ENCODE assay signal across 12 cellular contexts in the genomic region with DNA sequence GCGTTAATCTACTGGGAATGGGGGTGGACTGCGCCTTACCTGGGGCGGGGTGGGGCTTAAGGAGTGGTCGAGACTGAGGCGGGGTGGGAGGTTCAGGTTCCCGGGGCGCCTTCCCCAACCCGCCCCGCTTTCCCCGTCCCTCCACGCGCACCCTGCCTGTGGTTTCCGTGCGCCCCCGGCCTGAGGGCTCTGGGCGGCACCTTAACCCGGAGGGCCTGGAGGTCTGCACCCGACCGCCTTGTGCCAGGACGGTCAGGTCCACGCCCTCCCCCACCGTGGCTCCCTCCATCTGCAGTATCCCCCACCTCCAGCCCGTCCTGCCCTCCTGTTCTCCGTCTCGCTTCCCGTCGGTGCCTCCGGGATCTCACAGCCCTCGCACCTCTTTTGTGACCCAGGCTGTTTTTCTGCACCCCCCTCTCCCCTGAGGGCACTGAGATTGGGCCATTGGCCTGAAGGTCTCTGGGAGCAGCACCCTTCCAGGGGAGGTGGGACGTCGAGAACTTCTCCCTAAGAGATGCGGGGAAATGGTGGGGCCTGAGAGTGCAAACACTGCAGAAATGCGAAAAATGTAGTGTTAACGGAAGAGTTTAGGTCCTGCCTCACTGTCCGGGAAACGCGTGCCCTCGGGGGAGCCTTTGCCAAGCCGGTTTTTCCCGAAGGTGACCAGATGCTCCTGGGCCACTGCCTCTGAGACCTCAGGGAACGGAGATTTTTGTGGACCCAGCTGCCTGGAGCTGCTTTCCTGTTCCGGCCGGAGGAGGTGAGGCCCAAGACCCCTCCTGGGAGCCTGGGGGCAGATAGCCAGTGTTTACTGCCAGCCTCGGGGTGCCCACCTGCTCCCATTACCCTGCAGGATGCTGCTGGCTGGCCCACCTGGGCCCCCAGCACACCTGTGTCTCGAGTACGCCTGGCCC. TPM values are rescaled to one million over a fixed set of nuclear protein-coding genes. Genes with fewer than 3 reads are reported as not detected.
A peak's percentile ranks its signal among the peaks of the same experiment; 100 is the strongest.
DNase-seq lines count a peak whose midpoint lies in the region; ATAC-seq and TF ChIP-seq lines count a peak whose summit lies in the region.
"Had no signal": no experiment of that assay in that cellular context is flagged by ENCODE, and none has a peak within 500 bp of the region (broad histone marks: within the 10 kb centered on the region; RNA-seq: fewer than 3 reads in every experiment).

No MANE protein-coding gene starts in this region.

- ATAC-seq in Right ventricle myocardium inferior (no peak), upper lobe of left lung (ENCODE audit: low FRiP score in 2 of 2) (no peak), HG02642 (IDR thresholded peaks at IDR 0.05; ENCODE audit: poor library complexity, unreplicated experiment) (no peak)
- no peak for ATAC-seq in naive thymus-derived CD8-positive, alpha-beta T cell

- H3K9me3 Mint-ChIP-seq in naive thymus-derived CD8-positive, alpha-beta T cell, result no peaks in the 10 kb centered on the region

- H3K27me3 ChIP-seq in colonic mucosa (peaks cover 30% of the 10 kb centered on the region), upper lobe of left lung (peaks cover 0 to 21% (median 9%) of the 10 kb centered on the region in 4 donors)

- H3K9me3 ChIP-seq in colonic mucosa (no peaks in the 10 kb centered on the region), upper lobe of left lung (no peaks in the 10 kb centered on the region)
- H3K9me3 ChIP-seq: MG63 had no signal

- H3K27ac Mint-ChIP-seq in naive thymus-derived CD8-positive, alpha-beta T cell, result no peak overlapping the region

- TF ChIP-seq CTCF in colonic mucosa (IDR thresholded peaks at IDR 0.05) (no peak), upper lobe of left lung (IDR thresholded peaks at IDR 0.05) (no peak)

- 37 to 45% methylated on average over 24 to 45 of the region's 46 CpGs for WGBS in upper lobe of left lung, 2 donors

- no peak for TF ChIP-seq POLR2A in upper lobe of left lung (IDR thresholded peaks at IDR 0.05)

- H3K27ac ChIP-seq in colonic mucosa (no peak overlapping the region), upper lobe of left lung (no peak overlapping the region)
- H3K27ac ChIP-seq: brain microvascular endothelial cell had no signal

- H3K4me3 Mint-ChIP-seq in naive thymus-derived CD8-positive, alpha-beta T cell, result peak overlapping the region in 9 of 10 donors; percentile 12 to 76 (median 69)

- peaks cover 4 to 24% (median 10%) of the 10 kb centered on the region in 4 donors for H3K4me1 Mint-ChIP-seq in naive thymus-derived CD8-positive, alpha-beta T cell

- POLR2A ChIA-PET in naive thymus-derived CD8-positive, alpha-beta T cell (lab: Charles Lee), result no interaction called here

- peaks cover 0 to 25% (median 4%) of the 10 kb centered on the region in 5 donors for H3K27me3 Mint-ChIP-seq in naive thymus-derived CD8-positive, alpha-beta T cell

- no peak overlapping the region for H3K4me3 ChIP-seq in colonic mucosa
- H3K4me3 ChIP-seq in upper lobe of left lung, result peak overlapping the region in 3 of 4 donors; percentile 61 to 69 (median 64)
- H3K4me3 ChIP-seq: MG63 had no signal

- intact Hi-C loops in cardiac septum (cut with DNase I) (no loop called here), Right ventricle myocardium inferior (cut with DNase I) (no loop called here), colonic mucosa (cut with DNase I) (no loop called here)

- H3K9ac ChIP-seq in colonic mucosa (ENCODE audit: low read depth in 2 of 2, low read length in 2 of 2), result no peak overlapping the region

- no peaks in the 10 kb centered on the region for H3K4me1 ChIP-seq in colonic mucosa
- peaks cover 26 to 34% (median 27%) of the 10 kb centered on the region in 4 donors for H3K4me1 ChIP-seq in upper lobe of left lung

- no peaks in the 10 kb centered on the region for H3K36me3 Mint-ChIP-seq in naive thymus-derived CD8-positive, alpha-beta T cell

- TF ChIP-seq EP300 in upper lobe of left lung (IDR thresholded peaks at IDR 0.05), result no peak

- DNase-seq in cardiac septum (ENCODE audit: low spot score) (peak; percentile 61), Right ventricle myocardium inferior (ENCODE audit: missing footprints) (no peak), colonic mucosa (peak; percentile 15), upper lobe of left lung (peak in 1 of 2 donors; percentile 65), dedifferentiated amniotic fluid mesenchymal stem cell (ENCODE audit: extremely low spot score) (no peak), DMS79 treated with DMSO at 0.1 percent for 48 hours (lab: John Stamatoyannopoulos, UW) (no peak)
- peak in 2 of 10 donors; percentile 2 to 45 for DNase-seq in naive thymus-derived CD8-positive, alpha-beta T cell
- DNase-seq: brain microvascular endothelial cell, MG63, NCI-H510A, RPMI8226 had no signal

- H3K36me3 ChIP-seq in colonic mucosa, result no peaks in the 10 kb centered on the region
- no peaks in the 10 kb centered on the region for H3K36me3 ChIP-seq in upper lobe of left lung
- H3K36me3 ChIP-seq: brain microvascular endothelial cell, MG63 had no signal

RNA-seq across cellular contexts. Expression of gene ASCL2, which starts 1.2 kb away (rescaled TPM):
- not detected for total RNA-seq in cardiac septum
- total RNA-seq in Right ventricle myocardium inferior, result 0.24 TPM
- 10 to 100 TPM in 1 of 2 donors, 1 to 10 TPM in 1; 4.8 to 16.4 TPM for total RNA-seq in colonic mucosa
- under 1 TPM in 1 of 2 experiments, not detected in 1; 0.19 TPM for total RNA-seq in naive thymus-derived CD8-positive, alpha-beta T cell
- polyA plus RNA-seq in naive thymus-derived CD8-positive, alpha-beta T cell, result 1 to 10 TPM in 1 of 3 donors, under 1 TPM in 1, not detected in 1; 0.23 to 2.8 TPM
- total RNA-seq in upper lobe of left lung, result 1 to 10 TPM in 4 of 6 donors, not detected in 2; 1.4 to 3.4 (median 1.9) TPM

RNA-seq across cellular contexts. Expression of gene C11orf21, which starts 30.1 kb away (rescaled TPM):
- total RNA-seq in cardiac septum, result 23.2 TPM
- total RNA-seq in Right ventricle myocardium inferior, result 47.1 TPM
- under 1 TPM; 0.11 to 0.52 TPM for total RNA-seq in colonic mucosa
- 100 to 1,000 TPM; 113 to 115 TPM for total RNA-seq in naive thymus-derived CD8-positive, alpha-beta T cell
- 10 to 100 TPM; 13.6 to 20.2 (median 20.2) TPM for polyA plus RNA-seq in naive thymus-derived CD8-positive, alpha-beta T cell
- total RNA-seq in upper lobe of left lung, result 10 to 100 TPM in 2 of 6 donors, 1 to 10 TPM in 4; 2.3 to 20.3 (median 9.5) TPM

RNA-seq across cellular contexts. Expression of gene TSPAN32, which starts 30.2 kb away (rescaled TPM):
- total RNA-seq in cardiac septum (26.2 TPM), Right ventricle myocardium inferior (15.0 TPM), colonic mucosa (under 1 TPM; 0.40 to 0.62 TPM), upper lobe of left lung (10 to 100 TPM in 2 of 6 donors, 1 to 10 TPM in 4; 3.1 to 16.4 (median 6.8) TPM)
- total RNA-seq in naive thymus-derived CD8-positive, alpha-beta T cell, result 100 to 1,000 TPM; 158 to 171 TPM
- 100 to 1,000 TPM in 1 of 3 donors, 10 to 100 TPM in 2; 58.5 to 124 (median 96.6) TPM for polyA plus RNA-seq in naive thymus-derived CD8-positive, alpha-beta T cell

Comparison
In these comparisons a context has a peak if more than half of its experiments do, and no peak if none do; other contexts are left out.
1. DNase-seq: peak in cardiac septum (single experiment) and colonic mucosa (single experiment); none in Right ventricle myocardium inferior (single experiment), dedifferentiated amniotic fluid mesenchymal stem cell (single experiment) and DMS79 treated with DMSO at 0.1 percent for 48 hours (single experiment).